Comparison of ENCODE assay signal across 8 cellular contexts in genomic region chr4:3300882-3301281, GRCh38. TPM values are rescaled to one million over a fixed set of nuclear protein-coding genes. Genes with fewer than 3 reads are reported as not detected.
DNase-seq lines count a peak whose midpoint lies in the region; ATAC-seq and TF ChIP-seq lines count a peak whose summit lies in the region.
"Not testable (repeated sequence)": the region's sequence is repeated elsewhere in the genome, so short reads cannot be mapped to it uniquely, and the experiment has no call there.

No MANE protein-coding gene starts in this region.

- not testable (repeated sequence) for H2AFZ ChIP-seq in neural progenitor cell (replicated peaks)

- not testable (repeated sequence) for TF ChIP-seq CTCF in A673 (conservative IDR thresholded peaks at IDR 0.05; ENCODE audit: low read depth, low read length); Caco-2 (IDR thresholded peaks at IDR 0.05; ENCODE audit: insufficient read depth in 1 of 2, low read depth in 1 of 2, low read length in 1 of 2, severe bottlenecking in 1 of 2, unreplicated experiment in 1 of 2); cardiac muscle cell (IDR thresholded peaks at IDR 0.05; ENCODE audit: low read depth, low read length); neural progenitor cell (IDR thresholded peaks at IDR 0.05)

- peaks cover 92% of the 10 kb centered on the region for H3K79me2 ChIP-seq in neural progenitor cell (ENCODE audit: low read depth)

- not testable (repeated sequence) for ATAC-seq in activated T-cell treated with anti-CD3 and anti-CD28 coated beads, Interleukin-2, amount 50 U/mL, for 4 hours; central memory CD8-positive, alpha-beta T cell (replicated peaks; ENCODE audit: extremely low read depth, poor library complexity, severe bottlenecking); memory B cell (ENCODE audit: low read depth); stimulated activated naive B cell treated with anti-CD40 and anti-IgM and Interleukin-4, amounts not matched to agents 10 μg/mL and 1 μg/mL and 100 μg/mL, for 72 hours (replicated peaks)

- H3K4me1 ChIP-seq in A673 (ENCODE audit: insufficient read depth, low read length, poor library complexity, severe bottlenecking): peaks cover 40% of the 10 kb centered on the region
- H3K4me1 ChIP-seq in Caco-2: not testable (repeated sequence)
- peaks cover 57% of the 10 kb centered on the region for H3K4me1 ChIP-seq in cardiac muscle cell (ENCODE audit: low read depth)
- H3K4me1 ChIP-seq in neural progenitor cell: peaks cover 69% of the 10 kb centered on the region

- CTCF ChIA-PET in A673 (lab: Charles Lee); Caco-2 (lab: Charles Lee): not testable (repeated sequence)

- H3K4me3 Mint-ChIP-seq in Caco-2 (ENCODE audit: unreplicated experiment); memory B cell; neural progenitor cell; stimulated activated naive B cell treated with anti-CD40 and anti-IgM and Interleukin-4, amounts not matched to agents 10 μg/mL and 1 μg/mL and 100 μg/mL, for 72 hours: not testable (repeated sequence)
- peak overlapping the region; percentile 0 for H3K4me3 Mint-ChIP-seq in activated T-cell treated with anti-CD3 and anti-CD28 coated beads, Interleukin-2, amount 50 U/mL, for 4 hours
- peak overlapping the region; percentile 88 for H3K4me3 Mint-ChIP-seq in central memory CD8-positive, alpha-beta T cell

- not testable (repeated sequence) for H3K9me3 Mint-ChIP-seq in Caco-2 (ENCODE audit: unreplicated experiment); activated T-cell treated with anti-CD3 and anti-CD28 coated beads, Interleukin-2, amount 50 U/mL, for 4 hours; central memory CD8-positive, alpha-beta T cell; memory B cell; stimulated activated naive B cell treated with anti-CD40 and anti-IgM and Interleukin-4, amounts not matched to agents 10 μg/mL and 1 μg/mL and 100 μg/mL, for 72 hours
- H3K9me3 Mint-ChIP-seq in neural progenitor cell: peaks cover 19% of the 10 kb centered on the region

- peaks cover 96% of the 10 kb centered on the region for H4K20me1 ChIP-seq in neural progenitor cell (ENCODE audit: low read depth)

- peaks cover 26% of the 10 kb centered on the region for H3F3A ChIP-seq in neural progenitor cell (ENCODE audit: low read depth)

- H3K27ac Mint-ChIP-seq in Caco-2 (ENCODE audit: unreplicated experiment): peak overlapping the region; percentile 56
- peak overlapping the region; percentile 92 for H3K27ac Mint-ChIP-seq in central memory CD8-positive, alpha-beta T cell (ENCODE audit: low read depth)
- peak overlapping the region; percentile 91 for H3K27ac Mint-ChIP-seq in memory B cell
- H3K27ac Mint-ChIP-seq in neural progenitor cell: peak overlapping the region; percentile 80
- H3K27ac Mint-ChIP-seq in stimulated activated naive B cell treated with anti-CD40 and anti-IgM and Interleukin-4, amounts not matched to agents 10 μg/mL and 1 μg/mL and 100 μg/mL, for 72 hours: peak overlapping the region; percentile 60

- not testable (repeated sequence) for H3K4me3 ChIP-seq in A673 (ENCODE audit: low read depth, low read length, poor library complexity, severe bottlenecking); Caco-2 (ENCODE audit: low read depth, low read length); cardiac muscle cell; neural progenitor cell

- H3K4me1 Mint-ChIP-seq in Caco-2 (ENCODE audit: low read depth, unreplicated experiment): not testable (repeated sequence)
- H3K4me1 Mint-ChIP-seq in activated T-cell treated with anti-CD3 and anti-CD28 coated beads, Interleukin-2, amount 50 U/mL, for 4 hours (ENCODE audit: low read depth): peaks cover 51% of the 10 kb centered on the region
- peaks cover 38% of the 10 kb centered on the region for H3K4me1 Mint-ChIP-seq in central memory CD8-positive, alpha-beta T cell
- peaks cover 20% of the 10 kb centered on the region for H3K4me1 Mint-ChIP-seq in memory B cell
- peaks cover 74% of the 10 kb centered on the region for H3K4me1 Mint-ChIP-seq in neural progenitor cell
- peaks cover 35 to 41% of the 10 kb centered on the region in 2 donors for H3K4me1 Mint-ChIP-seq in stimulated activated naive B cell treated with anti-CD40 and anti-IgM and Interleukin-4, amounts not matched to agents 10 μg/mL and 1 μg/mL and 100 μg/mL, for 72 hours

- BruUV-seq in A673 (replicated peaks; lab: Mats Ljungman, UMichigan); Caco-2 (replicated peaks; lab: Mats Ljungman, UMichigan): not testable (repeated sequence)

- H3K9ac ChIP-seq in neural progenitor cell: not testable (repeated sequence)

- H3K27ac ChIP-seq in A673 (ENCODE audit: low read depth, low read length, poor library complexity, severe bottlenecking): peak overlapping the region; percentile 21
- H3K27ac ChIP-seq in cardiac muscle cell: peak overlapping the region; percentile 87
- not testable (repeated sequence) for H3K27ac ChIP-seq in neural progenitor cell

- not testable (repeated sequence) for H3K27me3 ChIP-seq in A673 (replicated peaks; ENCODE audit: insufficient read depth, low read depth, low read length, poor library complexity); Caco-2 (replicated peaks; ENCODE audit: control insufficient read depth, insufficient read depth, low read length); cardiac muscle cell; neural progenitor cell

- H3K9me3 ChIP-seq in A673 (ENCODE audit: low read depth, low read length, poor library complexity, severe bottlenecking); Caco-2; cardiac muscle cell (ENCODE audit: low read depth); neural progenitor cell (ENCODE audit: low read depth): not testable (repeated sequence)

- not testable (repeated sequence) for H3K36me3 ChIP-seq in A673 (ENCODE audit: insufficient read depth, low read length, poor library complexity, severe bottlenecking); Caco-2 (ENCODE audit: control insufficient read depth, insufficient read depth, low read length); cardiac muscle cell; neural progenitor cell

- POLR2A ChIA-PET in A673 (lab: Charles Lee; ENCODE audit: low non-redundant PET); Caco-2 (lab: Charles Lee): not testable (repeated sequence)

- DNase-seq in A673 (ENCODE audit: low spot score); Caco-2; activated T-cell treated with anti-CD3 and anti-CD28 coated beads, Interleukin-2, amount 50 U/mL, for 4 hours; central memory CD8-positive, alpha-beta T cell (ENCODE audit: low spot score in 2 of 2); cardiac muscle cell (ENCODE audit: low read depth in 1 of 2, low spot score in 1 of 2); memory B cell (ENCODE audit: low spot score in 2 of 2); neural progenitor cell (ENCODE audit: low spot score); stimulated activated naive B cell treated with anti-CD40 and anti-IgM and Interleukin-4, amounts not matched to agents 10 μg/mL and 1 μg/mL and 100 μg/mL, for 72 hours: not testable (repeated sequence)

- not testable (repeated sequence) for H3K27me3 Mint-ChIP-seq in Caco-2 (ENCODE audit: insufficient read depth, unreplicated experiment); activated T-cell treated with anti-CD3 and anti-CD28 coated beads, Interleukin-2, amount 50 U/mL, for 4 hours (ENCODE audit: low read depth); central memory CD8-positive, alpha-beta T cell; memory B cell; neural progenitor cell (ENCODE audit: insufficient read depth, low read depth); stimulated activated naive B cell treated with anti-CD40 and anti-IgM and Interleukin-4, amounts not matched to agents 10 μg/mL and 1 μg/mL and 100 μg/mL, for 72 hours

- H3K36me3 Mint-ChIP-seq in Caco-2 (ENCODE audit: insufficient read depth, unreplicated experiment); activated T-cell treated with anti-CD3 and anti-CD28 coated beads, Interleukin-2, amount 50 U/mL, for 4 hours (ENCODE audit: insufficient read depth); memory B cell; stimulated activated naive B cell treated with anti-CD40 and anti-IgM and Interleukin-4, amounts not matched to agents 10 μg/mL and 1 μg/mL and 100 μg/mL, for 72 hours: not testable (repeated sequence)
- H3K36me3 Mint-ChIP-seq in central memory CD8-positive, alpha-beta T cell (ENCODE audit: insufficient read depth): peaks cover 10% of the 10 kb centered on the region
- H3K36me3 Mint-ChIP-seq in neural progenitor cell: peaks cover 15% of the 10 kb centered on the region

- intact Hi-C loops in A673 (cut with micrococcal nuclease; ENCODE audit: unreplicated experiment); Caco-2 (cut with micrococcal nuclease; ENCODE audit: unreplicated experiment): not testable (repeated sequence)

- not testable (repeated sequence) for H3K4me2 ChIP-seq in neural progenitor cell

RNA-seq across cellular contexts. Expression of gene RGS12, which starts 8.1 kb away (rescaled TPM):
- 53.9 and 56.7 TPM in 2 replicates for total RNA-seq in A673 (2021)
- total RNA-seq in Caco-2 (2022): 23.1 and 24.1 TPM in 2 replicates
- 1 to 10 TPM; 2.3 to 3.0 (median 2.5) TPM for total RNA-seq in activated T-cell treated with anti-CD3 and anti-CD28 coated beads, Interleukin-2, amount 50 U/mL, for 4 hours
- 26.8 and 40.1 TPM in 2 replicates for total RNA-seq in cardiac muscle cell
- polyA plus RNA-seq in cardiac muscle cell: 45.0 and 51.6 TPM in 2 replicates
- total RNA-seq in neural progenitor cell (ENCODE audit: low replicate concordance): 36.6 and 140 TPM in 2 replicates

RNA-seq across cellular contexts. Expression of gene MSANTD1, which starts 51.9 kb away (rescaled TPM):
- total RNA-seq in A673 (2021): 2.3 and 2.6 TPM in 2 replicates
- 0.93 and 0.95 TPM in 2 replicates for total RNA-seq in Caco-2 (2022)
- under 1 TPM; 0.66 to 0.87 (median 0.78) TPM for total RNA-seq in activated T-cell treated with anti-CD3 and anti-CD28 coated beads, Interleukin-2, amount 50 U/mL, for 4 hours
- total RNA-seq in cardiac muscle cell: 1.4 and 2.7 TPM in 2 replicates
- 0.37 and 0.92 TPM in 2 replicates for polyA plus RNA-seq in cardiac muscle cell
- 0.17 and 0.25 TPM in 2 replicates for total RNA-seq in neural progenitor cell (ENCODE audit: low replicate concordance)
